In genomic region chr10:45602082-45602730, GRCh38 we compare ENCODE assay signal across 22 cellular contexts.
DNase-seq lines count a peak whose midpoint lies in the region; ATAC-seq, FAIRE-seq and TF ChIP-seq lines count a peak whose summit lies in the region.
"Had no signal": no experiment of that assay in that cellular context is flagged by ENCODE, and none has a peak within 500 bp of the region (broad histone marks: within the 10 kb centered on the region; RNA-seq: fewer than 3 reads in every experiment).

No MANE protein-coding gene starts in this region.

- H3K36me3 ChIP-seq in bronchial epithelial cell (ENCODE audit: control insufficient read depth, insufficient read depth, low read length): no peaks in the 10 kb centered on the region
- no peaks in the 10 kb centered on the region for H3K36me3 ChIP-seq in thyroid gland
- H3K36me3 ChIP-seq: SJSA1 had no signal

- no peak for ATAC-seq in activated naive CD8-positive, alpha-beta T cell treated with anti-CD3 and anti-CD28 coated beads, Interleukin-2, amount 50 U/mL, for 24 hours
- no peak for ATAC-seq in GM21723 (IDR thresholded peaks at IDR 0.05; ENCODE audit: unreplicated experiment)
- ATAC-seq: activated naive CD4-positive, alpha-beta T cell treated with anti-CD3 and anti-CD28 coated beads, Interleukin-2, amount 50 U/mL, for 72 hours had no signal

- H3K4me3 ChIP-seq in bronchial epithelial cell (ENCODE audit: low read depth, low read length) (no peak overlapping the region), thyroid gland (replicated peaks in 1 of 3) (no peak overlapping the region)
- H3K4me3 ChIP-seq: SJSA1, smooth muscle cell had no signal

- TF ChIP-seq POLR2A in thyroid gland (IDR thresholded peaks at IDR 0.05): no peak

- H3K9me3 ChIP-seq in thyroid gland: no peaks in the 10 kb centered on the region

- no peaks in the 10 kb centered on the region for H3K36me3 Mint-ChIP-seq in activated naive CD8-positive, alpha-beta T cell treated with anti-CD3 and anti-CD28 coated beads, Interleukin-2, amount 50 U/mL, for 24 hours (ENCODE audit: low read depth)
- H3K36me3 Mint-ChIP-seq: activated naive CD4-positive, alpha-beta T cell treated with anti-CD3 and anti-CD28 coated beads, Interleukin-2, amount 50 U/mL, for 72 hours had no signal

- DNase-seq in AG08396 (ENCODE audit: low spot score) (peak; percentile 73), LHCN-M2 (ENCODE audit: low read depth) (peak; percentile 80), bronchial epithelial cell (ENCODE audit: low read depth) (peak; percentile 18), kidney tubule cell (ENCODE audit: low spot score) (peak; percentile 51), thyroid gland (no peak)
- no peak for DNase-seq in activated naive CD8-positive, alpha-beta T cell treated with anti-CD3 and anti-CD28 coated beads, Interleukin-2, amount 50 U/mL, for 24 hours
- no peak for DNase-seq in activated effector memory CD4-positive, alpha-beta T cell treated with anti-CD3 and anti-CD28 coated beads, Interleukin-2, amount 50 U/mL, for 16 hours
- DNase-seq: activated CD4-positive, alpha-beta T cell treated with anti-CD3 and anti-CD28 coated beads, Interleukin-2, amount 10 ng/mL, durations not matched to agents 7 days and 5 days; COR-L47; hippocampal formation; Karpas-422; left cardiac atrium; NCI-H146; NCI-H446 treated with DMSO at 0.1 percent for 48 hours; stimulated activated naive CD4-positive, alpha-beta T cell; T1000 had no signal

- no peak overlapping the region for H3K27ac ChIP-seq in thyroid gland
- H3K27ac ChIP-seq: parathyroid adenoma, SJSA1 had no signal

- H3K27me3 ChIP-seq in bronchial epithelial cell (ENCODE audit: control insufficient read depth, insufficient read depth, low read length) (no peaks in the 10 kb centered on the region), thyroid gland (no peaks in the 10 kb centered on the region)

- FAIRE-seq in bronchial epithelial cell (lab: Jason Lieb, UNC): no peak
- FAIRE-seq: endothelial cell of umbilical vein had no signal

- peaks cover 18% of the 10 kb centered on the region for H3K27me3 Mint-ChIP-seq in activated naive CD8-positive, alpha-beta T cell treated with anti-CD3 and anti-CD28 coated beads, Interleukin-2, amount 50 U/mL, for 24 hours

- H3K4me1 Mint-ChIP-seq in activated naive CD8-positive, alpha-beta T cell treated with anti-CD3 and anti-CD28 coated beads, Interleukin-2, amount 50 U/mL, for 24 hours: peaks cover 3% of the 10 kb centered on the region

- no peak for TF ChIP-seq CTCF in bronchial epithelial cell (IDR thresholded peaks at IDR 0.05; ENCODE audit: insufficient read depth, low read length, severe bottlenecking)
- no peak for TF ChIP-seq CTCF in thyroid gland (IDR thresholded peaks at IDR 0.05)

- no peak overlapping the region for H3K4me3 Mint-ChIP-seq in activated naive CD8-positive, alpha-beta T cell treated with anti-CD3 and anti-CD28 coated beads, Interleukin-2, amount 50 U/mL, for 24 hours
- H3K4me3 Mint-ChIP-seq: activated CD4-positive, alpha-beta T cell treated with anti-CD3 and anti-CD28 coated beads, Interleukin-2, amount 10 ng/mL, durations not matched to agents 7 days and 5 days had no signal

- intact Hi-C loops in thyroid gland (cut with DNase I): no loop called here

- WGBS in thyroid gland, 2 donors: 95 to 98% methylated on average over 3 of the region's 3 CpGs

- H3K9me3 Mint-ChIP-seq in activated naive CD8-positive, alpha-beta T cell treated with anti-CD3 and anti-CD28 coated beads, Interleukin-2, amount 50 U/mL, for 24 hours: peaks cover 4% of the 10 kb centered on the region
- H3K9me3 Mint-ChIP-seq: activated naive CD4-positive, alpha-beta T cell treated with anti-CD3 and anti-CD28 coated beads, Interleukin-2, amount 50 U/mL, for 72 hours had no signal

- no peaks in the 10 kb centered on the region for H3K4me1 ChIP-seq in thyroid gland
- H3K4me1 ChIP-seq: parathyroid adenoma, SJSA1 had no signal

- no peak overlapping the region for H3K27ac Mint-ChIP-seq in activated naive CD8-positive, alpha-beta T cell treated with anti-CD3 and anti-CD28 coated beads, Interleukin-2, amount 50 U/mL, for 24 hours
- H3K27ac Mint-ChIP-seq: activated CD4-positive, alpha-beta T cell treated with anti-CD3 and anti-CD28 coated beads, Interleukin-2, amount 10 ng/mL, durations not matched to agents 7 days and 5 days; activated naive CD4-positive, alpha-beta T cell treated with anti-CD3 and anti-CD28 coated beads, Interleukin-2, amount 50 U/mL, for 72 hours had no signal

Comparison
In these comparisons a context has a peak if more than half of its experiments do, and no peak if none do; other contexts are left out.
1. DNase-seq: peak in AG08396 (single experiment), LHCN-M2 (single experiment), bronchial epithelial cell (single experiment) and kidney tubule cell (single experiment); none in thyroid gland (0 of 2), activated naive CD8-positive, alpha-beta T cell treated with anti-CD3 and anti-CD28 coated beads, Interleukin-2, amount 50 U/mL, for 24 hours (single experiment) and activated effector memory CD4-positive, alpha-beta T cell treated with anti-CD3 and anti-CD28 coated beads, Interleukin-2, amount 50 U/mL, for 16 hours (single experiment).